Comparison of ENCODE assay signal across 1 cellular context in genomic region chr17:48624118-48624517, GRCh38.
TF ChIP-seq lines count a peak whose summit lies in the region.

No MANE protein-coding gene starts in this region.

TF ChIP-seq in HEK293, 187 proteins besides CTCF, POLR2A, EP300 and RAD21:
- no peak for TF ChIP-seq ZFHX2 (tag by site-specific recombination; conservative IDR thresholded peaks at IDR 0.05)
- no peak for TF ChIP-seq ZNF555 (tag by site-specific recombination; conservative IDR thresholded peaks at IDR 0.05)
- TF ChIP-seq KLF10 (tag by site-specific recombination; IDR thresholded peaks at IDR 0.05): no peak
- no peak; the same call in 1 of the 2 replicates for TF ChIP-seq ZNF660 (tag by site-specific recombination; IDR thresholded peaks at IDR 0.05)
- TF ChIP-seq ZBTB48 (tag by site-specific recombination; IDR thresholded peaks at IDR 0.05): no peak
- no peak for TF ChIP-seq FEZF1 (tag by site-specific recombination; IDR thresholded peaks at IDR 0.05)
- no peak for TF ChIP-seq ZNF623 (tag by site-specific recombination; IDR thresholded peaks at IDR 0.05)
- no peak for TF ChIP-seq ZNF184 (tag by site-specific recombination; IDR thresholded peaks at IDR 0.05)
- no peak for TF ChIP-seq PBX3 (CRISPR knock-in tag; IDR thresholded peaks at IDR 0.05)
- TF ChIP-seq ZNF518A (tag by site-specific recombination; conservative IDR thresholded peaks at IDR 0.05; ENCODE audit: low read depth): no peak
- no peak for TF ChIP-seq HOXA7 (CRISPR knock-in tag; IDR thresholded peaks at IDR 0.05; ENCODE audit: borderline replicate concordance)
